20 cellular contexts compared by ENCODE assay signal in the genomic region with DNA sequence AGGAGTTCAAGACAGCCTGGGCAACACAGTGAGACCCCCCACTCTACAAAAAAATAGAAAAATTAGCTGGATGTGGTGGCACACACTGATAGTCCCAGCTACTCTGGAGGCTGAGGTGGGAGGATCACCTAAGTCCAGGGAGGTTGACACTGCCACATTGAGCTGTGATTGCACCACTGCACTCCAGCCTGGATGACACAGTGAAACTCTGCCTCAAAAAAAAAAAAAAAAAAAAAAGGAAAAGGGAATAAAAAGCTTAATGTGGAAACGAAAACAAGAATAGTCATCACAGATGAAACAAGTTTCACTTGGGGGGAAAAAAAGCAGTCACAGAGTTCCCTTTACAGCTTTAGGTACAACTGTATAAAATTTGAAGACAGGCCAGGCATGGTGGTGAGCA.
DNase-seq lines count a peak whose midpoint lies in the region; ATAC-seq and TF ChIP-seq lines count a peak whose summit lies in the region.
"Had no signal": no experiment of that assay in that cellular context is flagged by ENCODE, and none has a peak within 500 bp of the region (broad histone marks: within the 10 kb centered on the region; RNA-seq: fewer than 3 reads in every experiment).

No MANE protein-coding gene starts in this region.

- peaks cover 12% of the 10 kb centered on the region for H3K36me3 Mint-ChIP-seq in T-helper 17 cell (ENCODE audit: low read depth)

- H3K27ac ChIP-seq in right atrium auricular region (no peak overlapping the region), heart right ventricle (peak overlapping the region in 1 of 10 donors; percentile 45), esophagus squamous epithelium (peak overlapping the region in 3 of 4 donors; percentile 13 to 40 (median 14))
- H3K27ac ChIP-seq: cardiac muscle cell, gastrocnemius medialis, neural progenitor cell, psoas muscle, suprapubic skin had no signal

- H3K27me3 ChIP-seq in right atrium auricular region: no peaks in the 10 kb centered on the region
- no peaks in the 10 kb centered on the region for H3K27me3 ChIP-seq in heart right ventricle
- H3K27me3 ChIP-seq in esophagus squamous epithelium: no peaks in the 10 kb centered on the region
- H3K27me3 ChIP-seq: cardiac muscle cell, gastrocnemius medialis, neural progenitor cell, suprapubic skin had no signal

- DNase-seq in right atrium auricular region (ENCODE audit: low spot score) (peak; percentile 54), heart right ventricle (no peak), T-helper 17 cell (no peak), esophagus squamous epithelium (lab: John Stamatoyannopoulos, UW) (no peak), OCI-M2 (lab: John Stamatoyannopoulos, UW; ENCODE audit: unreplicated experiment) (no peak), GM19238 (ENCODE audit: insufficient read length, low spot score) (no peak)
- DNase-seq: COR-L47; gastrocnemius medialis; Karpas-422; NCI-H1092 treated with DMSO at 0.1 percent for 48 hours; NCI-H510A treated with DMSO at 0.1 percent for 48 hours; psoas muscle; stimulated activated CD4-positive, alpha-beta T cell treated with anti-CD3 and anti-CD28 coated beads, Interleukin-4, amount 100 ng/mL, for 4 hours; SW 1271 had no signal

- H3K4me1 ChIP-seq in right atrium auricular region: peaks cover 0 to 14% of the 10 kb centered on the region in 2 donors
- H3K4me1 ChIP-seq in heart right ventricle: peaks cover under 1 to 76% (median 15%) of the 10 kb centered on the region in 9 donors
- H3K4me1 ChIP-seq in esophagus squamous epithelium: peaks cover 5 to 32% (median 12%) of the 10 kb centered on the region in 3 donors
- H3K4me1 ChIP-seq: gastrocnemius medialis had no signal

- TF ChIP-seq POLR2A in esophagus squamous epithelium (IDR thresholded peaks at IDR 0.05): no peak

- ATAC-seq in heart right ventricle (no peak), T-helper 17 cell (no peak), HG02870 (IDR thresholded peaks at IDR 0.05; ENCODE audit: unreplicated experiment) (no peak)
- ATAC-seq: gastrocnemius medialis, GM23338, psoas muscle, Right ventricle myocardium inferior had no signal

- WGBS in heart right ventricle, 2 donors: 81 to 89% methylated on average over 1 of the region's 1 CpG
- WGBS in esophagus squamous epithelium, 2 donors: 50 to 73% methylated on average over 1 of the region's 1 CpG

- H3K4me1 Mint-ChIP-seq in T-helper 17 cell: peaks cover 40% of the 10 kb centered on the region

- TF ChIP-seq CTCF in right atrium auricular region (IDR thresholded peaks at IDR 0.05) (no peak), heart right ventricle (IDR thresholded peaks at IDR 0.05) (no peak), esophagus squamous epithelium (IDR thresholded peaks at IDR 0.05) (no peak)

- no peak overlapping the region for H3K4me3 Mint-ChIP-seq in T-helper 17 cell
- H3K4me3 Mint-ChIP-seq: GM23338, neural progenitor cell had no signal

- intact Hi-C loops in heart right ventricle (cut with DNase I) (no loop called here), esophagus squamous epithelium (cut with DNase I) (no loop called here)

- H3K9me3 ChIP-seq in right atrium auricular region (no peaks in the 10 kb centered on the region), heart right ventricle (no peaks in the 10 kb centered on the region), T-helper 17 cell (ENCODE audit: control insufficient read depth, low read length, poor library complexity, severe bottlenecking) (no peaks in the 10 kb centered on the region), esophagus squamous epithelium (no peaks in the 10 kb centered on the region)
- H3K9me3 ChIP-seq: gastrocnemius medialis, psoas muscle, suprapubic skin had no signal

- H3K27me3 Mint-ChIP-seq in T-helper 17 cell: no peaks in the 10 kb centered on the region

- peak overlapping the region; percentile 91 for H3K27ac Mint-ChIP-seq in T-helper 17 cell
- H3K27ac Mint-ChIP-seq: neural progenitor cell had no signal

- no peak overlapping the region for H3K4me3 ChIP-seq in right atrium auricular region
- H3K4me3 ChIP-seq in heart right ventricle: no peak overlapping the region
- no peak overlapping the region for H3K4me3 ChIP-seq in esophagus squamous epithelium
- H3K4me3 ChIP-seq: cardiac muscle cell, gastrocnemius medialis, GM23338, neural progenitor cell, psoas muscle, suprapubic skin had no signal

- H3K36me3 ChIP-seq in right atrium auricular region (peaks cover 23% of the 10 kb centered on the region), heart right ventricle (peaks cover 0 to 41% (median 10%) of the 10 kb centered on the region in 9 donors), esophagus squamous epithelium (peaks cover 0 to 40% (median 0%) of the 10 kb centered on the region in 3 donors)
- H3K36me3 ChIP-seq: neural progenitor cell had no signal

Comparison
In these comparisons a context has a peak if more than half of its experiments do, and no peak if none do; other contexts are left out.
1. H3K27ac ChIP-seq: peak in esophagus squamous epithelium (3 of 4); none in right atrium auricular region (0 of 2).